In genomic region chr18:74147491-74147778, GRCh38 we compare ENCODE assay signal across 8 cellular contexts. TPM values are rescaled to one million over a fixed set of nuclear protein-coding genes. Genes with fewer than 3 reads are reported as not detected.
DNase-seq lines count a peak whose midpoint lies in the region; ATAC-seq and TF ChIP-seq lines count a peak whose summit lies in the region.

No MANE protein-coding gene starts in this region.

- POLR2A ChIA-PET in activated CD4-positive, alpha-beta T cell treated with anti-CD3 and anti-CD28 coated beads for 36 hours (lab: Charles Lee): no interaction called here

- no peak for DNase-seq in activated CD4-positive, alpha-beta T cell treated with anti-CD3 and anti-CD28 coated beads for 36 hours
- no peak for DNase-seq in activated CD4-positive, alpha-beta T cell treated with anti-CD3 and anti-CD28 coated beads, Interleukin-2, amount 50 U/mL, for 4 hours
- DNase-seq in thoracic aorta (ENCODE audit: low spot score) (no peak), NCI-H2171 (lab: John Stamatoyannopoulos, UW) (no peak)

- H3K4me3 ChIP-seq in liver (ENCODE audit: low read depth in 1 of 3, low read length in 3 of 3) (peak overlapping the region; percentile 73 to 87 (median 82)), thoracic aorta (peak overlapping the region; percentile 81)

- no peaks in the 10 kb centered on the region for H3K9me3 ChIP-seq in liver (ENCODE audit: control insufficient read depth in 4 of 4, low read length in 3 of 4)
- H3K9me3 ChIP-seq in thoracic aorta: no peaks in the 10 kb centered on the region

- intact Hi-C loops in activated CD4-positive, alpha-beta T cell treated with anti-CD3 and anti-CD28 coated beads for 36 hours (cut with DNase I, micrococcal nuclease): loop anchor here (2.0 kb wide), 2 partner anchors 83 to 145 kb away; no protein-coding TSS in a partner anchor

- H3K27me3 ChIP-seq in liver (ENCODE audit: control insufficient read depth in 4 of 4, insufficient read depth in 4 of 4, low read length in 3 of 4) (no peaks in the 10 kb centered on the region), thoracic aorta (replicated peaks; ENCODE audit: insufficient read depth) (no peaks in the 10 kb centered on the region)

- peaks cover 21% of the 10 kb centered on the region for H3K36me3 Mint-ChIP-seq in activated CD4-positive, alpha-beta T cell treated with anti-CD3 and anti-CD28 coated beads for 36 hours (ENCODE audit: low read depth)

- H3K9me3 Mint-ChIP-seq in activated CD4-positive, alpha-beta T cell treated with anti-CD3 and anti-CD28 coated beads for 36 hours (ENCODE audit: low read depth): no peaks in the 10 kb centered on the region

- peaks cover 31% of the 10 kb centered on the region for H3K4me1 Mint-ChIP-seq in activated CD4-positive, alpha-beta T cell treated with anti-CD3 and anti-CD28 coated beads for 36 hours

- H3K4me3 Mint-ChIP-seq in activated CD4-positive, alpha-beta T cell treated with anti-CD3 and anti-CD28 coated beads for 36 hours: peak overlapping the region; percentile 97

- CTCF ChIA-PET in activated CD4-positive, alpha-beta T cell treated with anti-CD3 and anti-CD28 coated beads for 36 hours (lab: Charles Lee): no interaction called here

- H3K27ac ChIP-seq in angular gyrus (ENCODE audit: low read depth, low read length) (peak overlapping the region; percentile 100), liver (ENCODE audit: low read depth in 1 of 2, low read length in 2 of 2) (peak overlapping the region; percentile 98 to 100), thoracic aorta (no peak overlapping the region)

- H3K4me1 ChIP-seq in liver (ENCODE audit: control insufficient read depth in 4 of 4, insufficient read depth in 4 of 4, low read length in 3 of 4) (peaks cover 5 to 27% (median 23%) of the 10 kb centered on the region in 4 donors), thoracic aorta (ENCODE audit: control insufficient read depth in 1 of 2, low read depth in 2 of 2) (peaks cover 15 to 22% of the 10 kb centered on the region in 2 donors)

- ATAC-seq in activated CD4-positive, alpha-beta T cell treated with anti-CD3 and anti-CD28 coated beads for 36 hours: no peak
- ATAC-seq in thoracic aorta (ENCODE audit: insufficient number of reproducible peaks, low FRiP score, low read depth) (no peak), GM21619 (IDR thresholded peaks at IDR 0.05; ENCODE audit: unreplicated experiment) (no peak), GM21515 (IDR thresholded peaks at IDR 0.05; ENCODE audit: unreplicated experiment) (no peak)

- under 1% methylated on average over 28 of the region's 28 CpGs for WGBS in liver

- no peak for TF ChIP-seq RAD21 in liver (IDR thresholded peaks at IDR 0.05)

- H3K36me3 ChIP-seq in liver (ENCODE audit: control insufficient read depth in 4 of 4, insufficient read depth in 3 of 4, low read depth in 1 of 4, low read length in 3 of 4) (no peaks in the 10 kb centered on the region), thoracic aorta (no peaks in the 10 kb centered on the region)

- peak overlapping the region; percentile 98 for H3K27ac Mint-ChIP-seq in activated CD4-positive, alpha-beta T cell treated with anti-CD3 and anti-CD28 coated beads for 36 hours

- no peaks in the 10 kb centered on the region for H3K27me3 Mint-ChIP-seq in activated CD4-positive, alpha-beta T cell treated with anti-CD3 and anti-CD28 coated beads for 36 hours

- TF ChIP-seq CTCF in liver (IDR thresholded peaks at IDR 0.05; ENCODE audit: low read depth, low read length, missing input control) (no peak), thoracic aorta (IDR thresholded peaks at IDR 0.05) (no peak)

- H3K9ac ChIP-seq in liver (ENCODE audit: low read depth in 1 of 2, low read length in 2 of 2): no peak overlapping the region

TF ChIP-seq in liver, 16 proteins besides CTCF, POLR2A, EP300 and RAD21:
- no peak for TF ChIP-seq ZBTB33 (IDR thresholded peaks at IDR 0.05)
- no peak for TF ChIP-seq JUND (IDR thresholded peaks at IDR 0.05)

RNA-seq across cellular contexts. Expression of gene FBXO15, which starts 0.2 kb away (rescaled TPM):
- 1 to 10 TPM; 1.4 to 1.6 TPM for total RNA-seq in activated CD4-positive, alpha-beta T cell treated with anti-CD3 and anti-CD28 coated beads for 36 hours
- under 1 TPM; 0.47 to 0.50 TPM for total RNA-seq in liver
- polyA plus RNA-seq in liver: under 1 TPM; 0.23 to 0.35 TPM
- total RNA-seq in thoracic aorta: 1 to 10 TPM in 1 of 2 donors, not detected in 1; 1.8 TPM

RNA-seq across cellular contexts. Expression of gene TIMM21, which starts 0.9 kb away (rescaled TPM):
- total RNA-seq in activated CD4-positive, alpha-beta T cell treated with anti-CD3 and anti-CD28 coated beads for 36 hours: 10 to 100 TPM; 36.9 to 52.8 TPM
- total RNA-seq in liver (10 to 100 TPM; 24.1 to 35.9 TPM), thoracic aorta (10 to 100 TPM; 14.5 to 34.5 TPM)
- polyA plus RNA-seq in liver: 10 to 100 TPM; 22.0 to 39.2 TPM

Comparison
In these comparisons a context has a peak if more than half of its experiments do, and no peak if none do; other contexts are left out.
1. H3K27ac ChIP-seq: peak in angular gyrus (single experiment) and liver (2 of 2); none in thoracic aorta (0 of 2).